Comparison of ENCODE assay signal across 10 cellular contexts in the genomic region with DNA sequence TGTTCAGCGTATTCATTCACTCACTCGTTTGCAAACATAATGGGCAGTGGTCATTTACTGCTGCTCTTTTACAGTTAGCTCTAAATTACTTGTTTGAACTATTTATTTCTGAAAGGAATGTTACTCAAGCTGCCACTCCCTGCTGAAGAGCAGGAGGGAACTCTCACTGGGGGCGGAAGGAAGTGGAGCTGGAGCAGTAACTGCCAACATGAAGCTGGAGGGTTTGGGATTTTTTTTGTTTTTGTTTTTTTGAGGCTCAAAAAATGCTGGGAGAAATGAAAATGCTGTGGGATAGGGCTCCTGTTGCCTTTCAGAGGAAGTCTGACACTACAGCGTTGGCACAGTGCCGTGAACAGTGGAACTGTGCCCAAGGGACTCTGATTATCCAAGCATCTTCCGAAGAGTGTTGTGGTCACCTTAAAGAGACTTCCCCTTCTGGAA. TPM values are rescaled to one million over a fixed set of nuclear protein-coding genes. Genes with fewer than 3 reads are reported as not detected.
DNase-seq lines count a peak whose midpoint lies in the region; ATAC-seq, FAIRE-seq and TF ChIP-seq lines count a peak whose summit lies in the region.
"Had no signal": no experiment of that assay in that cellular context is flagged by ENCODE, and none has a peak within 500 bp of the region (broad histone marks: within the 10 kb centered on the region; RNA-seq: fewer than 3 reads in every experiment).

No MANE protein-coding gene starts in this region.

- H3K27ac ChIP-seq in small intestine (ENCODE audit: low read depth in 1 of 2, low read length in 1 of 2), result peak overlapping the region in 1 of 2 donors; percentile 56

- H3K4me1 ChIP-seq in small intestine (ENCODE audit: control insufficient read depth in 2 of 2, insufficient read depth in 1 of 2, low read depth in 1 of 2, low read length in 1 of 2), result no peaks in the 10 kb centered on the region
- H3K4me1 ChIP-seq in BE2C, result no peaks in the 10 kb centered on the region

- H3K9me3 ChIP-seq in small intestine (ENCODE audit: control insufficient read depth, low read depth) (no peaks in the 10 kb centered on the region), BE2C (no peaks in the 10 kb centered on the region)

- no peak for TF ChIP-seq POLR2A in GM18505 (IDR thresholded peaks at IDR 0.05; ENCODE audit: borderline replicate concordance, extremely low read depth, insufficient read depth, insufficient read length)

- WGBS in small intestine, 3 donors, result 31 to 42% (median 31%) methylated on average over 6 of the region's 6 CpGs

- H3K4me3 ChIP-seq in astrocyte of the spinal cord (ENCODE audit: low read depth, low read length) (no peak overlapping the region), small intestine (ENCODE audit: low read depth in 1 of 2, low read length in 2 of 2) (no peak overlapping the region), BE2C (ENCODE audit: low read depth, low read length) (no peak overlapping the region)

- no peak for TF ChIP-seq CTCF in astrocyte of the spinal cord (IDR thresholded peaks at IDR 0.05; ENCODE audit: low read depth, low read length)
- no peak for TF ChIP-seq CTCF in BE2C (IDR thresholded peaks at IDR 0.05; ENCODE audit: low read depth, low read length)

- DNase-seq in HCEC 1CT (peak; percentile 39), astrocyte of the spinal cord (ENCODE audit: low read depth, low spot score) (peak; percentile 62), inferior parietal cortex (ENCODE audit: extremely low spot score) (peak; percentile 48), small intestine (peak; percentile 41), HPDE6-E6E7 (ENCODE audit: extremely low spot score) (no peak), BE2C (no peak)
- DNase-seq: activated naive CD8-positive, alpha-beta T cell treated with anti-CD3 and anti-CD28 coated beads, Interleukin-2, amount 10 ng/mL, durations not matched to agents 7 days and 5 days had no signal

- H3K27me3 ChIP-seq in small intestine (ENCODE audit: control insufficient read depth in 2 of 2, insufficient read depth in 2 of 2, low read length in 2 of 2) (no peaks in the 10 kb centered on the region), BE2C (no peaks in the 10 kb centered on the region)

- no peak for ATAC-seq in GM19035 (IDR thresholded peaks at IDR 0.05; ENCODE audit: unreplicated experiment)
- ATAC-seq in GM18505 (IDR thresholded peaks at IDR 0.05; ENCODE audit: unreplicated experiment), result no peak

- peaks cover 0 to 4% of the 10 kb centered on the region in 2 donors for H3K36me3 ChIP-seq in small intestine (ENCODE audit: control insufficient read depth in 2 of 2, insufficient read depth in 2 of 2, low read length in 2 of 2)
- peaks cover 20% of the 10 kb centered on the region for H3K36me3 ChIP-seq in BE2C

- in situ Hi-C loops in astrocyte of the spinal cord (cut with HindIII; ENCODE audit: low sequenced_read_pairs), result no loop called here

- FAIRE-seq in small intestine (lab: Jason Lieb, UNC), result no peak
- FAIRE-seq: GM18507 had no signal

RNA-seq across cellular contexts. Expression of a gene that starts 44.1 kb away (rescaled TPM):
- 10 to 100 TPM; 10.7 to 13.3 (median 10.8) TPM for polyA plus RNA-seq in small intestine
- polyA plus RNA-seq in BE2C (2012; ENCODE audit: insufficient read depth, insufficient read length, low read depth), result 21.2 TPM

Comparison
In these comparisons a context has a peak if more than half of its experiments do, and no peak if none do; other contexts are left out.
1. DNase-seq: peak in HCEC 1CT (single experiment), astrocyte of the spinal cord (single experiment), inferior parietal cortex (single experiment) and small intestine (single experiment); none in HPDE6-E6E7 (single experiment) and BE2C (single experiment).